15 cellular contexts compared by ENCODE assay signal in genomic region chr19:5263615-5264014, GRCh38.
DNase-seq lines count a peak whose midpoint lies in the region; ATAC-seq, FAIRE-seq and TF ChIP-seq lines count a peak whose summit lies in the region.
"Had no signal": no experiment of that assay in that cellular context is flagged by ENCODE, and none has a peak within 500 bp of the region (broad histone marks: within the 10 kb centered on the region; RNA-seq: fewer than 3 reads in every experiment).

No MANE protein-coding gene starts in this region.

- H3K56ac ChIP-seq in H1 (replicated peaks; ENCODE audit: insufficient read length, low read depth, low read length): no peak overlapping the region

- H2BK15ac ChIP-seq in H1 (ENCODE audit: low read length) (no peak overlapping the region), neuronal stem cell (ENCODE audit: low read length) (no peak overlapping the region)

- TF ChIP-seq POLR2A in H1 (IDR thresholded peaks at IDR 0.05; ENCODE audit: control extremely low read depth in 1 of 2, low read depth in 2 of 2, low read length in 2 of 2): no peak

- H3K23me2 ChIP-seq in H1 (ENCODE audit: low read depth, low read length): no peaks in the 10 kb centered on the region

- H3K18ac ChIP-seq in H1 (ENCODE audit: extremely low read depth, low read length): no peak overlapping the region
- H3K18ac ChIP-seq in neuronal stem cell (ENCODE audit: low read length): no peak overlapping the region

- intact Hi-C loops in Right ventricle myocardium superior (cut with DNase I): no loop called here

- 87% methylated on average over 21 of the region's 23 CpGs; no CpG with 5 or more reads in 1 of the 2 experiments for WGBS in H1 (ENCODE audit: extremely low coverage in 1 of 2, insufficient coverage in 1 of 2, insufficient read length in 1 of 2, insufficient replicate concordance in 2 of 2, low coverage in 1 of 2, low lambda C conversion rate in 2 of 2, missing lambda C conversion rate in 1 of 2), 2 experiments
- no CpG with 5 or more reads among the region's 23 CpGs for WGBS in neuronal stem cell (ENCODE audit: extremely low coverage in 2 of 2, insufficient read length in 2 of 2, insufficient replicate concordance in 1 of 2), 2 donors

- H2BK120ac ChIP-seq in H1 (replicated peaks; ENCODE audit: low read depth, low read length) (no peak overlapping the region), neuronal stem cell (ENCODE audit: low read depth, low read length) (no peak overlapping the region)

- H4K8ac ChIP-seq in H1 (ENCODE audit: extremely low read depth, insufficient read depth, low read length) (no peak overlapping the region), neuronal stem cell (ENCODE audit: low read depth, low read length) (no peak overlapping the region)

- H3K27me3 ChIP-seq in right atrium auricular region (no peaks in the 10 kb centered on the region), H1 (replicated peaks in 1 of 4; ENCODE audit: control insufficient read depth in 3 of 4, extremely low read depth in 1 of 4, insufficient read depth in 3 of 4, low read length in 3 of 4) (no peaks in the 10 kb centered on the region), neuronal stem cell (ENCODE audit: control insufficient read depth in 3 of 3, insufficient read depth in 3 of 3, low read depth in 1 of 3, low read length in 3 of 3) (no peaks in the 10 kb centered on the region)
- H3K27me3 ChIP-seq: BLaER1 had no signal

- H3K79me1 ChIP-seq in H1 (ENCODE audit: low read depth, low read length) (no peaks in the 10 kb centered on the region; the same call in 1 of the 2 replicates), neuronal stem cell (ENCODE audit: low read depth, low read length) (peaks cover 9% of the 10 kb centered on the region)

- H3K9ac ChIP-seq in H1 (replicated peaks in 1 of 4; ENCODE audit: extremely low read depth in 1 of 4, low read depth in 3 of 4, low read length in 3 of 4) (no peak overlapping the region), neuronal stem cell (ENCODE audit: low read depth, low read length, poor library complexity) (peak overlapping the region; percentile 66)
- H3K9ac ChIP-seq: BLaER1 had no signal

- no peaks in the 10 kb centered on the region for H3K4me1 ChIP-seq in right atrium auricular region
- no peaks in the 10 kb centered on the region for H3K4me1 ChIP-seq in HEK293 (ENCODE audit: control insufficient read depth, insufficient read depth, low read length)
- no peaks in the 10 kb centered on the region; a peak in 1 of 7 replicates for H3K4me1 ChIP-seq in H1 (replicated peaks in 1 of 4; ENCODE audit: control insufficient read depth in 3 of 4, insufficient read depth in 4 of 4, low read length in 3 of 4)
- H3K4me1 ChIP-seq in neuronal stem cell (ENCODE audit: control insufficient read depth in 2 of 2, insufficient read depth in 1 of 2, low read depth in 1 of 2, low read length in 2 of 2): no peaks in the 10 kb centered on the region
- H3K4me1 ChIP-seq: BLaER1 had no signal

- no peak for FAIRE-seq in H1 (lab: Jason Lieb, UNC)

- ATAC-seq in Right ventricle myocardium superior (ENCODE audit: poor library complexity): no peak

- H3K4me2 ChIP-seq in H1 (ENCODE audit: insufficient read depth in 1 of 2, low read depth in 2 of 2, low read length in 2 of 2) (no peak overlapping the region), neuronal stem cell (ENCODE audit: insufficient read depth, low read length, poor library complexity, severe bottlenecking) (no peak overlapping the region)
- H3K4me2 ChIP-seq: BLaER1 had no signal

- no peak overlapping the region for H4K91ac ChIP-seq in H1 (replicated peaks; ENCODE audit: insufficient read length, low read length)
- no peak overlapping the region for H4K91ac ChIP-seq in neuronal stem cell (ENCODE audit: low read depth, low read length, poor library complexity)

- H3K4ac ChIP-seq in H1 (replicated peaks; ENCODE audit: insufficient read length, low read depth, low read length) (no peak overlapping the region), neuronal stem cell (ENCODE audit: low read length) (no peak overlapping the region)

- no peak overlapping the region for H3K27ac ChIP-seq in right atrium auricular region
- H3K27ac ChIP-seq in HEK293 (ENCODE audit: extremely low read depth, low read depth, low read length): no peak overlapping the region
- no peak overlapping the region for H3K27ac ChIP-seq in H1 (ENCODE audit: low read depth, low read length)
- H3K27ac ChIP-seq in neuronal stem cell (replicated peaks; ENCODE audit: low read length): no peak overlapping the region
- H3K27ac ChIP-seq: BLaER1 had no signal

- H2BK5ac ChIP-seq in H1 (ENCODE audit: low read depth, low read length): no peak overlapping the region
- H2BK5ac ChIP-seq in neuronal stem cell (ENCODE audit: low read length): peak overlapping the region; percentile 91

- H2BK12ac ChIP-seq in H1 (ENCODE audit: low read depth, low read length) (0 out of 2 replicates have a peak overlapping the region, but pooled peaks have one; percentile 50), neuronal stem cell (ENCODE audit: low read length) (no peak overlapping the region)

- no peak overlapping the region for H3K23ac ChIP-seq in H1 (ENCODE audit: insufficient read length)
- peak overlapping the region; percentile 94 for H3K23ac ChIP-seq in neuronal stem cell (ENCODE audit: low read depth, low read length, poor library complexity)

- CTCF ChIA-PET in HEK293 (lab: Yijun Ruan, JAX) (no interaction called here), H1 (lab: Charles Lee; ENCODE audit: partially characterized antibody) (interaction anchor here (1.8 kb wide), 1 partner anchor 11 kb away, joined by 4 read pairs; no protein-coding TSS in a partner anchor)

- DNase-seq in Right ventricle myocardium superior: peak; percentile 34
- DNase-seq in right atrium auricular region (ENCODE audit: low spot score): no peak
- DNase-seq in H1 (ENCODE audit: low read depth in 1 of 2, low spot score in 2 of 2): no peak
- DNase-seq in neuronal stem cell (ENCODE audit: low spot score): no peak
- DNase-seq in SKM-1 (lab: John Stamatoyannopoulos, UW; ENCODE audit: unreplicated experiment): no peak
- DNase-seq in NCI-H82 (lab: John Stamatoyannopoulos, UW): no peak
- no peak for DNase-seq in NCI-H2029 (lab: John Stamatoyannopoulos, UW)
- DNase-seq: 8988T; AML-193; CD8-positive, alpha-beta memory T cell; DMS53; GF-D8; GOT3 had no signal

- no peak overlapping the region for H4K5ac ChIP-seq in H1 (ENCODE audit: insufficient read length, low read depth, low read length)

- H2AK5ac ChIP-seq in H1 (ENCODE audit: low read depth, low read length) (no peak overlapping the region), neuronal stem cell (ENCODE audit: low read depth, low read length) (no peak overlapping the region)

- no peaks in the 10 kb centered on the region for H3K79me2 ChIP-seq in H1 (ENCODE audit: control insufficient read depth in 1 of 2, insufficient read depth in 2 of 2, low read length in 2 of 2)

- H4K20me1 ChIP-seq in H1 (replicated peaks in 1 of 2; ENCODE audit: control insufficient read depth in 1 of 2, insufficient read depth in 2 of 2, low read length in 2 of 2): peaks cover 0 to 6% of the 10 kb centered on the region in 2 experiments
- H4K20me1 ChIP-seq: BLaER1 had no signal

- no peak for TF ChIP-seq RAD21 in H1 (IDR thresholded peaks at IDR 0.05 in 1 of 2, conservative IDR thresholded peaks at IDR 0.05 in 1 of 2; ENCODE audit: low read depth in 2 of 2, low read length in 2 of 2)

- H3K4me3 ChIP-seq in right atrium auricular region: no peak overlapping the region
- no peak overlapping the region for H3K4me3 ChIP-seq in HEK293 (ENCODE audit: low read depth, low read length)
- H3K4me3 ChIP-seq in H1 (ENCODE audit: extremely low read depth in 1 of 4, insufficient read depth in 2 of 4, low read depth in 3 of 4, low read length in 4 of 4): no peak overlapping the region
- no peak overlapping the region for H3K4me3 ChIP-seq in neuronal stem cell (ENCODE audit: low read length in 2 of 2)
- H3K4me3 ChIP-seq: BLaER1 had no signal

- H2BK20ac ChIP-seq in H1 (ENCODE audit: low read length): no peak overlapping the region

- no peak overlapping the region for H3K14ac ChIP-seq in H1 (ENCODE audit: insufficient read length)
- H3K14ac ChIP-seq in neuronal stem cell (ENCODE audit: low read length): no peak overlapping the region

- H3K9me3 ChIP-seq in right atrium auricular region: no peaks in the 10 kb centered on the region
- no peaks in the 10 kb centered on the region for H3K9me3 ChIP-seq in HEK293 (ENCODE audit: control insufficient read depth, insufficient read depth, low read depth, low read length)
- no peaks in the 10 kb centered on the region for H3K9me3 ChIP-seq in H1 (ENCODE audit: insufficient read depth in 2 of 2, low read depth in 1 of 2, low read length in 1 of 2)
- peaks cover 0 to 3% of the 10 kb centered on the region in 2 donors for H3K9me3 ChIP-seq in neuronal stem cell (replicated peaks in 1 of 2; ENCODE audit: control insufficient read depth in 2 of 2, insufficient read depth in 1 of 2, low read depth in 1 of 2, low read length in 2 of 2)
- H3K9me3 ChIP-seq: BLaER1 had no signal

- TF ChIP-seq EP300 in H1 (IDR thresholded peaks at IDR 0.05; ENCODE audit: borderline replicate concordance in 1 of 2, low read depth in 2 of 2, low read length in 2 of 2): no peak

- TF ChIP-seq CTCF in right atrium auricular region (IDR thresholded peaks at IDR 0.05): no peak
- no peak for TF ChIP-seq CTCF in HEK293 (tag by site-specific recombination; IDR thresholded peaks at IDR 0.05)
- no peak for TF ChIP-seq CTCF in H1 (IDR thresholded peaks at IDR 0.05; ENCODE audit: control extremely low read depth in 1 of 3, insufficient read depth in 1 of 3, low read depth in 1 of 3, low read length in 3 of 3)

- POLR2A ChIA-PET in HEK293 (lab: Yijun Ruan, JAX) (no interaction called here), H1 (lab: Charles Lee; ENCODE audit: partially characterized antibody) (no interaction called here)

- H2AFZ ChIP-seq in H1 (ENCODE audit: low read length) (no peak overlapping the region), neuronal stem cell (ENCODE audit: low read length) (no peak overlapping the region)

- peaks cover 32% of the 10 kb centered on the region for H3K36me3 ChIP-seq in right atrium auricular region
- peaks cover 0 to 19% of the 10 kb centered on the region in 2 experiments; a peak in 2 of 3 replicates for H3K36me3 ChIP-seq in HEK293 (ENCODE audit: control insufficient read depth in 2 of 2, insufficient read depth in 1 of 2, low read length in 2 of 2)
- peaks cover 7 to 45% (median 16%) of the 10 kb centered on the region in 4 experiments; a peak in 7 of 8 replicates for H3K36me3 ChIP-seq in H1 (ENCODE audit: control insufficient read depth in 2 of 4, insufficient read depth in 4 of 4, low read length in 3 of 4)
- H3K36me3 ChIP-seq in neuronal stem cell (replicated peaks in 1 of 2; ENCODE audit: control insufficient read depth in 2 of 2, insufficient read depth in 2 of 2, low read length in 2 of 2): peaks cover 58 to 90% of the 10 kb centered on the region in 2 donors

TF ChIP-seq in HEK293, 187 proteins besides CTCF, POLR2A, EP300 and RAD21 (continues in another document):
- TF ChIP-seq KLF1 (tag by site-specific recombination; IDR thresholded peaks at IDR 0.05) (no peak), ZNF157 (tag by site-specific recombination; IDR thresholded peaks at IDR 0.05) (peak; percentile 98), ZNF660 (tag by site-specific recombination; IDR thresholded peaks at IDR 0.05) (no peak)
